21 cellular contexts compared by ENCODE assay signal in the genomic region with DNA sequence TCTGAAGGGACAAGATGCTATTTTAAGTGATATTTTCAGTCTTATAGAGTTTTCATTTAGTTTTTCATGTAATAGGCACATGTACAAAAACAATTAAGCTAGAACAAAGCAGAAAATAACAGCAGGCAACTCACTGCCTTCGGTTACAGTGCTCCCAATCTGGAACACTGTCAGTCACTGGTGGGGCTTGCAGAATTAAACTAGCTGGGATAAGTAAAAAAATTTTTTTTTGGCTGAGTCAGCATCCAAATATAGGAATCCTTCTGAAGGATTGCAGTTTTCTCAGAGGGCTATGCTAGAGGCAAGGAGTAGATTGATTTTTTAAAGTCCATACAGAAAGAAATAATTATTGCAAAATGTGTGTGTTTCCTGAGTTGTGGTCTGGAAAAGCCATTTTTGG.
"Had no signal": no experiment of that assay in that cellular context is flagged by ENCODE, and none has a peak within 500 bp of the region (broad histone marks: within the 10 kb centered on the region; RNA-seq: fewer than 3 reads in every experiment).

No MANE protein-coding gene starts in this region.

- H3K27me3 ChIP-seq: dorsolateral prefrontal cortex, esophagus muscularis mucosa, testis, uterus had no signal

- DNase-seq: activated CD4-positive, alpha-beta memory T cell treated with anti-CD3 and anti-CD28 coated beads, Interleukin-2, amount 10 ng/mL, durations not matched to agents 7 days and 5 days; activated CD4-positive, alpha-beta T cell treated with anti-CD3 and anti-CD28 coated beads, Interleukin-2, amount 10 ng/mL, durations not matched to agents 24 days and 14 days; activated gamma-delta T cell; activated naive CD4-positive, alpha-beta T cell treated with anti-CD3 and anti-CD28 coated beads, Interleukin-2, amount 50 U/mL, for 16 hours; activated naive CD8-positive, alpha-beta T cell treated with anti-CD3 and anti-CD28 coated beads, Interleukin-2, amount 50 U/mL, for 24 hours; anterior cingulate cortex; dorsolateral prefrontal cortex; effector memory CD8-positive, alpha-beta T cell; kidney; lower lobe of right lung; naive thymus-derived CD4-positive, alpha-beta T cell; posterior cingulate gyrus; stimulated activated CD4-positive, alpha-beta T cell treated with anti-CD3 and anti-CD28 coated beads, Interleukin-2, amount 100 ng/mL, for 48 hours; stimulated activated naive CD4-positive, alpha-beta T cell; testis; trophoblast cell; uterus had no signal

- H3K4me1 ChIP-seq: esophagus muscularis mucosa, lower lobe of right lung, testis, uterus had no signal

- H3K36me3 ChIP-seq: esophagus muscularis mucosa, lower lobe of right lung, uterus had no signal

- H3K27ac ChIP-seq: dorsolateral prefrontal cortex, esophagus muscularis mucosa, lower lobe of right lung, testis, uterus, VCaP had no signal

- ATAC-seq: activated CD4-positive, CD25-positive, alpha-beta regulatory T cell treated with anti-CD3 and anti-CD28 coated beads, Interleukin-2, amount 50 U/mL, for 24 hours; activated naive CD8-positive, alpha-beta T cell treated with anti-CD3 and anti-CD28 coated beads, Interleukin-2, amount 50 U/mL, for 24 hours; effector memory CD8-positive, alpha-beta T cell; lower lobe of right lung; naive thymus-derived CD4-positive, alpha-beta T cell; sciatic nerve had no signal

- H3K9me3 ChIP-seq: esophagus muscularis mucosa, lower lobe of right lung, testis, uterus had no signal

- H3K4me3 ChIP-seq: dorsolateral prefrontal cortex, esophagus muscularis mucosa, lower lobe of right lung, testis, uterus had no signal
